Comparison of ENCODE assay signal across 11 cellular contexts in the genomic region with DNA sequence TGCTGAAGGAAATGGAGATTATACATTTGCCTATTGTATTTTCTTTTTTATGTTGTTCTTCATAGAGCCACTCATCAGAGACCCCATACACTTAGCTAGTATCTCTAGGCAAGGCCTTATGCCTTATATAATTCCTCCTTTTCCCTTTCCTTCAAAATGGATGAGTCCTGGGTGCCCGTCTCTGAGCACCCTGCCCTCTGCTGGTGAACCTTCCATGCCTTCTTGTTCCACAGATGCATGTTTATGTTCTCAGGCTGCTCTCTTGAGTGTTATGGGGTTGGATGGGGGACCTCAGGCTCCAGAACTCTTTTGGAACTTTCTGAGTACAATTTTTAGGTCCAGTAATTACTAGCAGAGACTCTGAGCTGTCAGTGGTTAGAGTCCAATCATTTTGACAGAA.
A peak's percentile ranks its signal among the peaks of the same experiment; 100 is the strongest.
DNase-seq lines count a peak whose midpoint lies in the region; ATAC-seq and TF ChIP-seq lines count a peak whose summit lies in the region.
"Had no signal": no experiment of that assay in that cellular context is flagged by ENCODE, and none has a peak within 500 bp of the region (broad histone marks: within the 10 kb centered on the region; RNA-seq: fewer than 3 reads in every experiment).

No MANE protein-coding gene starts in this region.

- H3K36me3 ChIP-seq in body of pancreas (replicated peaks in 1 of 2; ENCODE audit: insufficient read depth in 1 of 2, low read depth in 2 of 2), result no peaks in the 10 kb centered on the region
- no peaks in the 10 kb centered on the region for H3K36me3 ChIP-seq in prostate gland

- no peaks in the 10 kb centered on the region for H3K9me3 ChIP-seq in body of pancreas
- no peaks in the 10 kb centered on the region for H3K9me3 ChIP-seq in prostate gland

- H3K4me1 ChIP-seq in body of pancreas (no peaks in the 10 kb centered on the region), prostate gland (replicated peaks) (no peaks in the 10 kb centered on the region)

- no peak for ATAC-seq in body of pancreas
- ATAC-seq in HG03108 (IDR thresholded peaks at IDR 0.05; ENCODE audit: unreplicated experiment), result no peak
- ATAC-seq: activated CD4-positive, alpha-beta T cell treated with anti-CD3 and anti-CD28 coated beads for 36 hours had no signal

- H3K27ac ChIP-seq in body of pancreas, result no peak overlapping the region
- H3K27ac ChIP-seq in prostate gland, result no peak overlapping the region

- in situ Hi-C loops in KBM-7 (cut with MboI; ENCODE audit: low pct_unique_long_range_greater_than_20kb, low sequenced_read_pairs), result no loop called here

- DNase-seq in DMS53 (lab: John Stamatoyannopoulos, UW) (peak; percentile 64), KBM-7 (peak; percentile 2), body of pancreas (peak; percentile 34 to 45 (median 41)), myocyte (ENCODE audit: low read depth) (peak; percentile 10), prostate gland (ENCODE audit: low spot score) (no peak), globus pallidus (ENCODE audit: low spot score) (no peak)
- DNase-seq in stimulated activated CD4-positive, alpha-beta T cell treated with anti-CD3 and anti-CD28 coated beads, Interleukin-4, amount 100 ng/mL, for 24 hours, result no peak
- DNase-seq: activated CD4-positive, alpha-beta T cell treated with anti-CD3 and anti-CD28 coated beads for 36 hours; NCI-H526 treated with DMSO at 0.1 percent for 48 hours; occipital lobe had no signal

- TF ChIP-seq CTCF in body of pancreas (IDR thresholded peaks at IDR 0.05), result peak in 4 of 7 experiments; percentile 21 to 55 (median 32)
- no peak for TF ChIP-seq CTCF in prostate gland (IDR thresholded peaks at IDR 0.05)

- WGBS in body of pancreas, 2 donors, result 38 to 52% methylated on average over 1 of the region's 1 CpG
- WGBS in prostate gland, result 83% methylated on average over 1 of the region's 1 CpG

- H3K27me3 ChIP-seq in body of pancreas (no peaks in the 10 kb centered on the region), prostate gland (replicated peaks; ENCODE audit: insufficient read depth) (no peaks in the 10 kb centered on the region)

- intact Hi-C loops in body of pancreas (cut with DNase I), result no loop called here
- intact Hi-C loops in prostate gland (cut with DNase I), result no loop called here

- no peak for TF ChIP-seq POLR2A in body of pancreas (IDR thresholded peaks at IDR 0.05)
- TF ChIP-seq POLR2A in prostate gland (IDR thresholded peaks at IDR 0.05), result no peak

- H3K4me3 ChIP-seq in body of pancreas, result no peak overlapping the region
- H3K4me3 ChIP-seq in prostate gland, result no peak overlapping the region

Comparison
In these comparisons a context has a peak if more than half of its experiments do, and no peak if none do; other contexts are left out.
1. DNase-seq: peak in DMS53 (single experiment), KBM-7 (single experiment), body of pancreas (4 of 4) and myocyte (single experiment); none in prostate gland (single experiment), stimulated activated CD4-positive, alpha-beta T cell treated with anti-CD3 and anti-CD28 coated beads, Interleukin-4, amount 100 ng/mL, for 24 hours (single experiment) and globus pallidus (single experiment).
2. CTCF ChIP-seq: peak in body of pancreas (4 of 7); none in prostate gland (0 of 4).